9 cellular contexts compared by ENCODE assay signal in the genomic region with DNA sequence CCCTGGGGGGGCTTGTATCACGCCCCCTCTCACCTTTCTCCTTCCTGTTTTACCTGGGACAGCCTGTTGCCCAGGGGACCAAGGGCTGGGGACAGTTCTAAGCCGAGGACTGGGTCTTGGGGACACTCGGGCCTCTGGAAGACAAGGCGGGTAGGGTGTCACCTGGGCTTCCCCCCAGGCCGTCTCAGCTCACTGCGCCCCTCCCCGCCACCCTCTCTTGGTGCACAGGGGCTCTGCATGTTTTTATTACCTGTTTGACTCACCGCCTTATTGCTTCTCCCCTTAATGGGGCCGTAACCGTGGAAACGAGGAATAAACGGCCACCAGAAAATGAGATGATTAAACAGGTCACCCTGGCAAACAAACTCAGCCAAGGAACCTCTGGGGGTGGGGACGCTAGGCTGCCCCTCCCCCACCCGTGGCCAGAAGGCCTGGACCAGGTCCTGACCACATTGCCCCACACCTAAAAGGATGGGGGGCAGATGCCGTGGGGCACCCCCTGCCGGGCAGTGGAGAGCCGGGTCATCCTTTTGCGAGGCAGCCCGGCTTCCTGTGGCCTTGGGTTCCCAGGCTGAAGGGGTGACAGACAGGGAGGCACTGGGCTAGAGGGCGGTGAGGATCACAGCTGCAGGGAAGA.
DNase-seq lines count a peak whose midpoint lies in the region; ATAC-seq and TF ChIP-seq lines count a peak whose summit lies in the region.
"Had no signal": no experiment of that assay in that cellular context is flagged by ENCODE, and none has a peak within 500 bp of the region (broad histone marks: within the 10 kb centered on the region; RNA-seq: fewer than 3 reads in every experiment).

No MANE protein-coding gene starts in this region.

- H3K27me3 ChIP-seq in Caco-2 (replicated peaks; ENCODE audit: control insufficient read depth, insufficient read depth, low read length): no peaks in the 10 kb centered on the region
- no peaks in the 10 kb centered on the region for H3K27me3 ChIP-seq in gastroesophageal sphincter
- H3K27me3 ChIP-seq in effector memory CD4-positive, alpha-beta T cell (replicated peaks; ENCODE audit: control insufficient read depth, insufficient read depth, low read length, poor library complexity, severe bottlenecking): no peaks in the 10 kb centered on the region

- H3K27me3 Mint-ChIP-seq in Caco-2 (ENCODE audit: insufficient read depth, unreplicated experiment) (no peaks in the 10 kb centered on the region), osteocyte (ENCODE audit: unreplicated experiment) (no peaks in the 10 kb centered on the region)
- H3K27me3 Mint-ChIP-seq: CD4-positive, CD25-positive, alpha-beta regulatory T cell had no signal

- no peaks in the 10 kb centered on the region for H3K9me3 Mint-ChIP-seq in Caco-2 (ENCODE audit: unreplicated experiment)
- H3K9me3 Mint-ChIP-seq in osteocyte (ENCODE audit: unreplicated experiment): no peaks in the 10 kb centered on the region
- H3K9me3 Mint-ChIP-seq: CD4-positive, CD25-positive, alpha-beta regulatory T cell had no signal

- no peak overlapping the region for H3K4me3 Mint-ChIP-seq in Caco-2 (ENCODE audit: unreplicated experiment)
- H3K4me3 Mint-ChIP-seq in osteocyte (ENCODE audit: unreplicated experiment): no peak overlapping the region

- no peak for TF ChIP-seq EP300 in gastroesophageal sphincter (IDR thresholded peaks at IDR 0.05)

- POLR2A ChIA-PET in Caco-2 (lab: Charles Lee): no interaction called here

- H3K4me1 ChIP-seq in Caco-2: peaks cover 15% of the 10 kb centered on the region
- H3K4me1 ChIP-seq in gastroesophageal sphincter: peaks cover 10 to 100% (median 59%) of the 10 kb centered on the region in 3 donors
- H3K4me1 ChIP-seq in effector memory CD4-positive, alpha-beta T cell (ENCODE audit: control insufficient read depth, insufficient read depth, low read length, poor library complexity, severe bottlenecking): no peaks in the 10 kb centered on the region

- DNase-seq in Caco-2: peak; percentile 42 to 51
- DNase-seq in NCI-H526 (lab: John Stamatoyannopoulos, UW): peak; percentile 64 to 65
- no peak for DNase-seq in osteocyte (ENCODE audit: extremely low spot score, unreplicated experiment)
- no peak for DNase-seq in effector memory CD4-positive, alpha-beta T cell
- DNase-seq in hypothalamus (lab: John Stamatoyannopoulos, UW): no peak
- no peak for DNase-seq in UCSD-AML1 (lab: John Stamatoyannopoulos, UW; ENCODE audit: unreplicated experiment)
- DNase-seq: CD4-positive, CD25-positive, alpha-beta regulatory T cell had no signal

- H3K27ac Mint-ChIP-seq in Caco-2 (ENCODE audit: unreplicated experiment) (peak overlapping the region; percentile 37), osteocyte (ENCODE audit: unreplicated experiment) (peak overlapping the region; percentile 47)

- H3K27ac ChIP-seq in gastroesophageal sphincter: peak overlapping the region; percentile 73 to 95 (median 90)
- no peak overlapping the region for H3K27ac ChIP-seq in effector memory CD4-positive, alpha-beta T cell (ENCODE audit: insufficient read depth, low read length, poor library complexity, severe bottlenecking)

- WGBS in gastroesophageal sphincter (ENCODE audit: low coverage in 1 of 2), 2 donors: 41% methylated on average over 6 of the region's 20 CpGs; no CpG with 5 or more reads in 1 of the 2 donors

- H3K4me3 ChIP-seq in Caco-2 (ENCODE audit: low read depth, low read length) (no peak overlapping the region), gastroesophageal sphincter (no peak overlapping the region)
- H3K4me3 ChIP-seq in effector memory CD4-positive, alpha-beta T cell (ENCODE audit: insufficient read depth, low read depth, low read length, poor library complexity, severe bottlenecking): no peak overlapping the region

- no TSS peak for BruUV-seq in Caco-2 (replicated peaks; lab: Mats Ljungman, UMichigan)

- ATAC-seq in gastroesophageal sphincter: no peak
- no peak for ATAC-seq in GM21390 (IDR thresholded peaks at IDR 0.05; ENCODE audit: unreplicated experiment)

- H3K4me1 Mint-ChIP-seq in Caco-2 (ENCODE audit: low read depth, unreplicated experiment) (peaks cover 7% of the 10 kb centered on the region), osteocyte (ENCODE audit: unreplicated experiment) (peaks cover 26% of the 10 kb centered on the region)

- intact Hi-C loops in Caco-2 (cut with micrococcal nuclease; ENCODE audit: unreplicated experiment): no loop called here

- no peak for TF ChIP-seq POLR2A in gastroesophageal sphincter (IDR thresholded peaks at IDR 0.05)

- no peaks in the 10 kb centered on the region for H3K36me3 ChIP-seq in Caco-2 (ENCODE audit: control insufficient read depth, insufficient read depth, low read length)
- no peaks in the 10 kb centered on the region for H3K36me3 ChIP-seq in gastroesophageal sphincter
- H3K36me3 ChIP-seq in effector memory CD4-positive, alpha-beta T cell (ENCODE audit: control insufficient read depth, insufficient read depth, low read length): no peaks in the 10 kb centered on the region

- TF ChIP-seq CTCF in Caco-2 (IDR thresholded peaks at IDR 0.05; ENCODE audit: insufficient read depth in 1 of 2, low read depth in 1 of 2, low read length in 1 of 2, severe bottlenecking in 1 of 2, unreplicated experiment in 1 of 2): no peak
- TF ChIP-seq CTCF in gastroesophageal sphincter (IDR thresholded peaks at IDR 0.05): peak in 1 of 4 experiments; percentile 16
- no peak for TF ChIP-seq CTCF in osteocyte (IDR thresholded peaks at IDR 0.05)

- H3K36me3 Mint-ChIP-seq in Caco-2 (ENCODE audit: insufficient read depth, unreplicated experiment) (no peaks in the 10 kb centered on the region), osteocyte (ENCODE audit: unreplicated experiment) (no peaks in the 10 kb centered on the region)

- CTCF ChIA-PET in Caco-2 (lab: Charles Lee): interaction anchor here (0.6 kb wide), 1 partner anchor 50 kb away, joined by 7 read pairs; no protein-coding TSS in a partner anchor

- H3K9me3 ChIP-seq in Caco-2: no peaks in the 10 kb centered on the region
- H3K9me3 ChIP-seq in gastroesophageal sphincter: no peaks in the 10 kb centered on the region
- no peaks in the 10 kb centered on the region for H3K9me3 ChIP-seq in effector memory CD4-positive, alpha-beta T cell (ENCODE audit: control insufficient read depth, low read length)

Comparison
In these comparisons a context has a peak if more than half of its experiments do, and no peak if none do; other contexts are left out.
1. DNase-seq: peak in Caco-2 (2 of 2) and NCI-H526 (2 of 2); none in osteocyte (single experiment), effector memory CD4-positive, alpha-beta T cell (0 of 3), hypothalamus (0 of 51) and UCSD-AML1 (single experiment).